ENCODE assay signal across 23 cellular contexts in genomic region chr2:172833898-172834297, GRCh38.
DNase-seq lines count a peak whose midpoint lies in the region; ATAC-seq, FAIRE-seq and TF ChIP-seq lines count a peak whose summit lies in the region.
"Had no signal": no experiment of that assay in that cellular context is flagged by ENCODE, and none has a peak within 500 bp of the region (broad histone marks: within the 10 kb centered on the region; RNA-seq: fewer than 3 reads in every experiment).

No MANE protein-coding gene starts in this region.

- no peaks in the 10 kb centered on the region for H3K9me3 ChIP-seq in endothelial cell of umbilical vein (replicated peaks; ENCODE audit: control insufficient read depth, insufficient read depth, low read length)
- H3K9me3 ChIP-seq in T-helper 17 cell (ENCODE audit: control insufficient read depth, low read length, poor library complexity, severe bottlenecking) = no peaks in the 10 kb centered on the region
- H3K9me3 ChIP-seq: BLaER1, lower lobe of right lung, prostate gland, uterus had no signal

- no peak for ATAC-seq in natural killer cell treated with Interleukin-12 subunit alpha and Interleukin-12 subunit beta and Interleukin-15 and Interleukin-18, amount 100 ng/mL, for 72 hours
- no peak for ATAC-seq in HG03025 (IDR thresholded peaks at IDR 0.05; ENCODE audit: low FRiP score, unreplicated experiment)
- ATAC-seq in T-helper 17 cell = no peak
- ATAC-seq: lower lobe of right lung, WTC11 had no signal

- H3K9ac ChIP-seq in endothelial cell of umbilical vein (replicated peaks; ENCODE audit: extremely low read depth, insufficient read depth, low read length) = no peak overlapping the region
- H3K9ac ChIP-seq: BLaER1 had no signal

- CTCF ChIA-PET in BJ (lab: Yijun Ruan, JAX) = interaction anchor here (0.6 to 1.2 kb wide), 4 partner anchors 8 to 239 kb away, joined by 3 read pairs; no protein-coding TSS in a partner anchor
- CTCF ChIA-PET in endothelial cell of umbilical vein (lab: Charles Lee) = interaction anchor here (0.8 to 4.7 kb wide), 2 partner anchors 10 to 20 kb away, joined by 4 to 24 read pairs; no protein-coding TSS in a partner anchor

- H3K9me1 ChIP-seq in endothelial cell of umbilical vein (replicated peaks; ENCODE audit: control insufficient read depth, extremely low read depth, insufficient read depth, low read length) = no peaks in the 10 kb centered on the region

- no peak for FAIRE-seq in endothelial cell of umbilical vein (lab: Jason Lieb, UNC)
- FAIRE-seq: small intestine had no signal

- H3K36me3 ChIP-seq in BJ (ENCODE audit: control insufficient read depth, insufficient read depth, low read length) (no peaks in the 10 kb centered on the region), endothelial cell of umbilical vein (ENCODE audit: control insufficient read depth in 2 of 2, extremely low read depth in 1 of 2, insufficient read depth in 2 of 2, low read length in 2 of 2) (no peaks in the 10 kb centered on the region)
- H3K36me3 ChIP-seq: BLaER1, lower lobe of right lung, prostate gland, uterus had no signal

- H3K4me1 Mint-ChIP-seq in natural killer cell treated with Interleukin-12 subunit alpha and Interleukin-12 subunit beta and Interleukin-15 and Interleukin-18, amount 100 ng/mL, for 72 hours (ENCODE audit: low read depth in 2 of 2) = peaks cover 0 to 2% of the 10 kb centered on the region in 2 donors
- H3K4me1 Mint-ChIP-seq in T-helper 17 cell = peaks cover 6% of the 10 kb centered on the region

- no peak overlapping the region for H3K27ac ChIP-seq in endothelial cell of umbilical vein (ENCODE audit: insufficient read depth, low read depth, low read length)
- H3K27ac ChIP-seq: BLaER1, lower lobe of right lung, prostate gland had no signal

- no peaks in the 10 kb centered on the region for H3K9me3 Mint-ChIP-seq in natural killer cell treated with Interleukin-12 subunit alpha and Interleukin-12 subunit beta and Interleukin-15 and Interleukin-18, amount 100 ng/mL, for 72 hours
- H3K9me3 Mint-ChIP-seq: activated naive CD4-positive, alpha-beta T cell treated with anti-CD3 and anti-CD28 coated beads, Interleukin-2, amount 10 ng/mL, durations not matched to agents 7 days and 5 days; WTC11 had no signal

- no peak for TF ChIP-seq POLR2A in endothelial cell of umbilical vein (IDR thresholded peaks at IDR 0.05; ENCODE audit: low read depth, low read length)

- no peak overlapping the region for H2AFZ ChIP-seq in endothelial cell of umbilical vein (ENCODE audit: low read depth, low read length)

- H3K36me3 Mint-ChIP-seq in natural killer cell treated with Interleukin-12 subunit alpha and Interleukin-12 subunit beta and Interleukin-15 and Interleukin-18, amount 100 ng/mL, for 72 hours = no peaks in the 10 kb centered on the region
- no peaks in the 10 kb centered on the region for H3K36me3 Mint-ChIP-seq in T-helper 17 cell (ENCODE audit: low read depth)
- H3K36me3 Mint-ChIP-seq: activated naive CD4-positive, alpha-beta T cell treated with anti-CD3 and anti-CD28 coated beads, Interleukin-2, amount 10 ng/mL, durations not matched to agents 7 days and 5 days; WTC11 had no signal

- DNase-seq in BJ (ENCODE audit: low read depth) (peak; percentile 16), NCI-H226 (peak; percentile 69), endothelial cell of umbilical vein (ENCODE audit: low read depth, low spot score) (peak; percentile 48), iris pigment epithelial cell (ENCODE audit: low read depth) (peak; percentile 46), T-helper 17 cell (no peak), nucleus accumbens (lab: John Stamatoyannopoulos, UW) (no peak)
- no peak for DNase-seq in natural killer cell treated with Interleukin-12 subunit alpha and Interleukin-12 subunit beta and Interleukin-15 and Interleukin-18, amount 100 ng/mL, for 72 hours (ENCODE audit: low spot score)
- DNase-seq: activated naive CD4-positive, alpha-beta T cell treated with anti-CD3 and anti-CD28 coated beads, Interleukin-2, amount 10 ng/mL, durations not matched to agents 7 days and 5 days; amygdala; foreskin melanocyte; H7; hypothalamus; lower lobe of right lung; NCI-H1092; NCI-H187 treated with DMSO at 0.1 percent for 48 hours; NCI-H69; small intestine; stimulated activated CD4-positive, alpha-beta T cell treated with anti-CD3 and anti-CD28 coated beads, Interleukin-1b, Interleukin-23, amount 100 ng/mL, for 48 hours; uterus had no signal

- H3K27ac Mint-ChIP-seq in natural killer cell treated with Interleukin-12 subunit alpha and Interleukin-12 subunit beta and Interleukin-15 and Interleukin-18, amount 100 ng/mL, for 72 hours = no peak overlapping the region
- no peak overlapping the region for H3K27ac Mint-ChIP-seq in T-helper 17 cell
- H3K27ac Mint-ChIP-seq: activated naive CD4-positive, alpha-beta T cell treated with anti-CD3 and anti-CD28 coated beads, Interleukin-2, amount 10 ng/mL, durations not matched to agents 7 days and 5 days; WTC11 had no signal

- H3K4me2 ChIP-seq in endothelial cell of umbilical vein (ENCODE audit: insufficient read depth, low read length) = no peak overlapping the region
- H3K4me2 ChIP-seq: BLaER1 had no signal

- intact Hi-C loops in endothelial cell of umbilical vein (cut with micrococcal nuclease) = no loop called here

- no TSS peak for BruUV-seq in endothelial cell of umbilical vein (replicated peaks; lab: Mats Ljungman, UMichigan)

- H3K79me2 ChIP-seq in endothelial cell of umbilical vein (ENCODE audit: control insufficient read depth, insufficient read depth, low read length) = no peaks in the 10 kb centered on the region

- no peaks in the 10 kb centered on the region for H4K20me1 ChIP-seq in endothelial cell of umbilical vein (replicated peaks; ENCODE audit: control insufficient read depth, extremely low read depth, insufficient read depth, low read length)
- H4K20me1 ChIP-seq: BLaER1 had no signal

- peaks cover 28% of the 10 kb centered on the region for H3K4me1 ChIP-seq in endothelial cell of umbilical vein (ENCODE audit: control insufficient read depth, extremely low read depth, insufficient read depth, low read length)
- H3K4me1 ChIP-seq: BLaER1, lower lobe of right lung, prostate gland, uterus had no signal

- H3K4me3 ChIP-seq in BJ (ENCODE audit: low read depth, low read length) (no peak overlapping the region), endothelial cell of umbilical vein (replicated peaks in 1 of 3; ENCODE audit: insufficient read depth in 1 of 3, low read depth in 1 of 3, low read length in 3 of 3) (no peak overlapping the region)
- H3K4me3 ChIP-seq: BLaER1, lower lobe of right lung, prostate gland, uterus had no signal

- H3K27me3 Mint-ChIP-seq in natural killer cell treated with Interleukin-12 subunit alpha and Interleukin-12 subunit beta and Interleukin-15 and Interleukin-18, amount 100 ng/mL, for 72 hours = peaks cover 10 to 26% of the 10 kb centered on the region in 2 donors
- H3K27me3 Mint-ChIP-seq in T-helper 17 cell = peaks cover 24% of the 10 kb centered on the region

- POLR2A ChIA-PET in BJ (lab: Charles Lee) = no interaction called here
- POLR2A ChIA-PET in endothelial cell of umbilical vein (lab: Charles Lee) = no interaction called here

- no peak overlapping the region for H3K4me3 Mint-ChIP-seq in natural killer cell treated with Interleukin-12 subunit alpha and Interleukin-12 subunit beta and Interleukin-15 and Interleukin-18, amount 100 ng/mL, for 72 hours
- no peak overlapping the region for H3K4me3 Mint-ChIP-seq in T-helper 17 cell
- H3K4me3 Mint-ChIP-seq: activated naive CD4-positive, alpha-beta T cell treated with anti-CD3 and anti-CD28 coated beads, Interleukin-2, amount 10 ng/mL, durations not matched to agents 7 days and 5 days; WTC11 had no signal

- dilution Hi-C loops in endothelial cell of umbilical vein (cut with MboI; ENCODE audit: extremely low pct_ligation_motif_present, low sequenced_read_pairs) = no loop called here

- TF ChIP-seq CTCF in BJ (IDR thresholded peaks at IDR 0.05; ENCODE audit: insufficient read depth, low read depth, low read length) (no peak), endothelial cell of umbilical vein (IDR thresholded peaks at IDR 0.05; ENCODE audit: extremely low read depth in 1 of 2, insufficient read depth in 1 of 2, low read depth in 1 of 2, low read length in 2 of 2) (no peak)

- H3K27me3 ChIP-seq in BJ (ENCODE audit: control insufficient read depth, insufficient read depth, low read length) (no peaks in the 10 kb centered on the region), endothelial cell of umbilical vein (ENCODE audit: control insufficient read depth in 2 of 2, insufficient read depth in 2 of 2, low read length in 2 of 2) (no peaks in the 10 kb centered on the region)
- H3K27me3 ChIP-seq: BLaER1, uterus had no signal

TF ChIP-seq in endothelial cell of umbilical vein, 7 proteins besides CTCF, POLR2A, EP300 and RAD21:
- TF ChIP-seq MAX (IDR thresholded peaks at IDR 0.05; ENCODE audit: insufficient read depth, insufficient read length) (no peak), EZH2 (IDR thresholded peaks at IDR 0.05; ENCODE audit: borderline replicate concordance, low read depth, low read length, severe bottlenecking) (no peak), JUN (IDR thresholded peaks at IDR 0.05; ENCODE audit: borderline replicate concordance, insufficient read depth, insufficient read length, low read depth) (no peak), POLR2AphosphoS5 (IDR thresholded peaks at IDR 0.05; ENCODE audit: insufficient read depth, low read depth, low read length) (no peak), MYC (IDR thresholded peaks at IDR 0.05; ENCODE audit: low read depth, low read length) (no peak), FOS (IDR thresholded peaks at IDR 0.05; ENCODE audit: borderline replicate concordance, insufficient read depth, low read length) (peak; percentile 4), GATA2 (IDR thresholded peaks at IDR 0.05; ENCODE audit: insufficient read depth, insufficient read length, low read depth, low read length) (peak; percentile 56)

Comparison
In these comparisons a context has a peak if more than half of its experiments do, and no peak if none do; other contexts are left out.
1. DNase-seq: peak in BJ (single experiment), NCI-H226 (single experiment), endothelial cell of umbilical vein (single experiment) and iris pigment epithelial cell (single experiment); none in natural killer cell treated with Interleukin-12 subunit alpha and Interleukin-12 subunit beta and Interleukin-15 and Interleukin-18, amount 100 ng/mL, for 72 hours (single experiment), T-helper 17 cell (0 of 3) and nucleus accumbens (0 of 56).